In the genomic region with DNA sequence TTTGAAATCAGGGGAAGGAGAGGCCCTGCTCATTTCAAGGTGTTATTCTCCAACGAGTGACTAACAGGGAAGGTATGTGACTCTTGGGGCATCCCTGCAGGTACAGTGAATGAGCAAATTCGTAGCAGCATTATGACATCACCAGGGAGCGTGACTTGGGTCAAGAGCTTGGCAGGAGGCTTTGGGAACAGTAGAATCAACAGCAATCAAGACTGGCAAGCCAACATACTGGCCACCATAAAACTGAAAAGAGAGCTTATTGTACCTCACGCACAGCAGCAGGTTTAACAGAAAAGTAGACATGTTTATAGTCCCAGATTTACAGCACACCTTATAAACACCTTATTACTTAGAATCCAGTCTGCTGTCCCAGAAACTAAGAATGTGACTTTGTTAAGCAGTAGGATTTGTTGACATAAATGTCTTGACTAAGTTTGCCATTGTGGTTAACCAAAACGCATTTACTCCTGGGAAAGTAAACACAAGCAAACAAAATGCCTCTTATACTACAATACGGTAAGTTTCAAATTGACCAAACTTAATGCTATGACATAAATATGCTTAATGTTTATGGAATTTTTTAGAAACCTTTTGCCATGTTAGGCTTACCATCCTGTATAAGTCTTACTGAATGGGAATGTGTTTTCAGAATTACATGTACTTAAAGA, we compare ENCODE assay signal across 20 cellular contexts.
DNase-seq lines count a peak whose midpoint lies in the region; ATAC-seq, FAIRE-seq and TF ChIP-seq lines count a peak whose summit lies in the region.
"Had no signal": no experiment of that assay in that cellular context is flagged by ENCODE, and none has a peak within 500 bp of the region (broad histone marks: within the 10 kb centered on the region; RNA-seq: fewer than 3 reads in every experiment).

No MANE protein-coding gene starts in this region.

- DNase-seq in H54 (ENCODE audit: insufficient read length, low spot score) (no peak), LoVo (ENCODE audit: low spot score) (peak; percentile 45), colonic mucosa (peak; percentile 71), kidney tubule cell (ENCODE audit: low spot score) (peak; percentile 91), MV-4-11 (lab: John Stamatoyannopoulos, UW) (no peak), SHP77 treated with DMSO at 0.1 percent for 48 hours (lab: John Stamatoyannopoulos, UW) (no peak)
- DNase-seq in stimulated activated CD4-positive, alpha-beta T cell treated with anti-CD3 and anti-CD28 coated beads, Interleukin-4, amount 100 ng/mL, for 24 hours: no peak
- DNase-seq: activated CD8-positive, alpha-beta memory T cell treated with anti-CD3 and anti-CD28 coated beads for 24 hours; CD8-positive, alpha-beta memory T cell; central memory CD4-positive, alpha-beta T cell; left ventricle myocardium superior; NCI-H1436 treated with DMSO at 0.1 percent for 48 hours; NCI-H226; pancreas; SIG-M5; stimulated activated CD4-positive, alpha-beta T cell treated with anti-CD3 and anti-CD28 coated beads, Interleukin-4, amount 100 ng/mL, for 1 hour; stimulated activated CD8-positive, alpha-beta memory T cell treated with anti-CD3 and anti-CD28 coated beads, Interleukin-4, amount 100 ng/mL, for 48 hours had no signal

- no peak for TF ChIP-seq CTCF in colonic mucosa (IDR thresholded peaks at IDR 0.05)

- no peak overlapping the region for H3K9ac ChIP-seq in colonic mucosa (ENCODE audit: low read depth in 2 of 2, low read length in 2 of 2)

- FAIRE-seq in H54 (lab: Jason Lieb, UNC): peak; percentile 78
- FAIRE-seq: pancreas had no signal

- H3K4me1 ChIP-seq in colonic mucosa: no peaks in the 10 kb centered on the region
- H3K4me1 ChIP-seq: pancreas, suprapubic skin had no signal

- ATAC-seq in HG02973 (IDR thresholded peaks at IDR 0.05; ENCODE audit: unreplicated experiment): no peak
- ATAC-seq: activated T-helper 17 cell treated with anti-CD3 and anti-CD28 coated beads, Interleukin-2, amount 50 U/mL, for 72 hours; left ventricle myocardium superior; pancreas had no signal

- no peak overlapping the region for H3K4me3 ChIP-seq in colonic mucosa
- H3K4me3 ChIP-seq: pancreas, suprapubic skin had no signal

- no peak for TF ChIP-seq POLR2A in H54 (IDR thresholded peaks at IDR 0.05; ENCODE audit: low read depth, low read length)

- intact Hi-C loops in colonic mucosa (cut with DNase I): no loop called here

- no peaks in the 10 kb centered on the region for H3K27me3 ChIP-seq in colonic mucosa
- H3K27me3 ChIP-seq: pancreas, suprapubic skin had no signal

- no peaks in the 10 kb centered on the region for H3K36me3 ChIP-seq in colonic mucosa
- H3K36me3 ChIP-seq: pancreas, suprapubic skin had no signal

- no peaks in the 10 kb centered on the region for H3K9me3 ChIP-seq in colonic mucosa
- H3K9me3 ChIP-seq: pancreas, suprapubic skin had no signal

- no peak overlapping the region for H3K27ac ChIP-seq in colonic mucosa
- H3K27ac ChIP-seq: pancreas, suprapubic skin had no signal

Comparison
In these comparisons a context has a peak if more than half of its experiments do, and no peak if none do; other contexts are left out.
1. DNase-seq: peak in LoVo (single experiment), colonic mucosa (single experiment) and kidney tubule cell (single experiment); none in H54 (single experiment), MV-4-11 (single experiment), SHP77 treated with DMSO at 0.1 percent for 48 hours (single experiment) and stimulated activated CD4-positive, alpha-beta T cell treated with anti-CD3 and anti-CD28 coated beads, Interleukin-4, amount 100 ng/mL, for 24 hours (single experiment).